In the genomic region with DNA sequence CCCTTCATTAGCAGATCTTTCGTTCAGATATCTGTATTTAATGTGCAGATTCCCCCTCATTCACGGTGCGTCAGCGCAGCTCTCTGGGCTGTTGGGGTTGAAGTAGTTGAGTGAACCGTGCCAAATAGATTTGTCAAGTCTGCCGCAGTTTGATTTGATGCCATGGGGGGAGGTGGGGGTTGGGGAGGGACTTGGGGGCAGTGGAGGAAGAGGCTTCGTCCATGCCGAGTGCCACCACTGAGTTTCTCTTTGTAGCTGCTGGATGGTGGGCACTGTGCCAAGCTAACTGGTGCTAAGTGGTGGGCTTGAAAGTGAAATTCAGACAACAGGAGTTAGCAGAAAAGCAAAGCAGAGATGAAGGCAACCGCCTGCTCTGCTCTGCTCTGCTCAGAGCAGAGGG, we compare ENCODE assay signal across 20 cellular contexts. TPM values are rescaled to one million over a fixed set of nuclear protein-coding genes. Genes with fewer than 3 reads are reported as not detected.
DNase-seq lines count a peak whose midpoint lies in the region; ATAC-seq and TF ChIP-seq lines count a peak whose summit lies in the region.
"Had no signal": no experiment of that assay in that cellular context is flagged by ENCODE, and none has a peak within 500 bp of the region (broad histone marks: within the 10 kb centered on the region; RNA-seq: fewer than 3 reads in every experiment).

No MANE protein-coding gene starts in this region.

- 33 to 45% methylated on average over 1 to 8 of the region's 9 CpGs for WGBS in gastroesophageal sphincter (ENCODE audit: low coverage in 1 of 2), 2 donors
- WGBS in stomach, 5 donors = 62 to 87% (median 82%) methylated on average over 9 of the region's 9 CpGs
- 93% methylated on average over 7 of the region's 9 CpGs for WGBS in right lobe of liver (ENCODE audit: insufficient coverage, low coverage, low lambda C conversion rate, missing lambda C conversion rate)

- H3K4me1 ChIP-seq in GM23338 (ENCODE audit: insufficient read depth) = peaks cover 41% of the 10 kb centered on the region
- H3K4me1 ChIP-seq in NT2/D1 (ENCODE audit: insufficient read depth, insufficient read length) = peaks cover 27% of the 10 kb centered on the region
- H3K4me1 ChIP-seq in gastroesophageal sphincter = peaks cover 18 to 100% (median 75%) of the 10 kb centered on the region in 3 donors
- H3K4me1 ChIP-seq in stomach = peaks cover 0 to 93% (median 55%) of the 10 kb centered on the region in 4 donors
- peaks cover 0 to 47% (median 6%) of the 10 kb centered on the region in 4 donors for H3K4me1 ChIP-seq in right lobe of liver
- H3K4me1 ChIP-seq: suprapubic skin had no signal

- H3K4me3 ChIP-seq in GM23338 (no peak overlapping the region), NT2/D1 (ENCODE audit: insufficient read length, low read depth) (no peak overlapping the region), gastroesophageal sphincter (no peak overlapping the region), stomach (no peak overlapping the region), right lobe of liver (no peak overlapping the region)
- H3K4me3 ChIP-seq: BLaER1, right atrium auricular region, SJSA1, suprapubic skin had no signal

- no peak for DNase-seq in GM23338 (ENCODE audit: low spot score)
- no peak for DNase-seq in NT2/D1 (ENCODE audit: low read depth, low spot score)
- DNase-seq in stomach = no peak
- DNase-seq in right lobe of liver = no peak
- no peak for DNase-seq in GDM1 (lab: John Stamatoyannopoulos, UW)
- no peak for DNase-seq in type B pancreatic cell (ENCODE audit: extremely low spot score, unreplicated experiment)
- DNase-seq: kidney; NCI-H1694; NCI-H524; OCI-M1; stimulated activated CD4-positive, alpha-beta T cell treated with anti-CD3 and anti-CD28 coated beads, Interleukin-1b, Interleukin-23, amount 100 ng/mL, for 48 hours had no signal

- TF ChIP-seq CTCF in GM23338 (conservative IDR thresholded peaks at IDR 0.05; ENCODE audit: low read depth in 2 of 2) (no peak), gastroesophageal sphincter (IDR thresholded peaks at IDR 0.05) (no peak), stomach (IDR thresholded peaks at IDR 0.05) (no peak), right lobe of liver (IDR thresholded peaks at IDR 0.05) (no peak), type B pancreatic cell (conservative IDR thresholded peaks at IDR 0.05) (no peak)

- H3K27ac Mint-ChIP-seq in GM23338 (peak overlapping the region; percentile 80; the same call in 1 of the 2 replicates), type B pancreatic cell (no peak overlapping the region)
- H3K27ac Mint-ChIP-seq: activated T-helper 2 cell treated with anti-CD3 and anti-CD28 coated beads, Interferon-gamma antibody, Interleukin-2, Interleukin-4, amounts not matched to agents 10 μg/mL and 5 μg/mL and 100 μg/mL, durations not matched to agents 14 hours and 24 hours and 36 hours had no signal

- peaks cover 47% of the 10 kb centered on the region for H3K4me1 Mint-ChIP-seq in GM23338
- peaks cover 64% of the 10 kb centered on the region for H3K4me1 Mint-ChIP-seq in type B pancreatic cell (ENCODE audit: unreplicated experiment)
- H3K4me1 Mint-ChIP-seq: central memory CD8-positive, alpha-beta T cell had no signal

- no peak overlapping the region for H3K4me2 ChIP-seq in GM23338
- H3K4me2 ChIP-seq: BLaER1 had no signal

- TF ChIP-seq EP300 in gastroesophageal sphincter (IDR thresholded peaks at IDR 0.05) (no peak), stomach (IDR thresholded peaks at IDR 0.05) (no peak)

- no peaks in the 10 kb centered on the region for H3F3A ChIP-seq in GM23338 (replicated peaks; ENCODE audit: low read depth)

- no peaks in the 10 kb centered on the region for H4K20me1 ChIP-seq in GM23338 (replicated peaks; ENCODE audit: insufficient read depth)
- H4K20me1 ChIP-seq: BLaER1 had no signal

- intact Hi-C loops in stomach (cut with DNase I; ENCODE audit: low total_unique reads) = no loop called here
- intact Hi-C loops in right lobe of liver (cut with DNase I) = no loop called here

- no peaks in the 10 kb centered on the region for H3K27me3 ChIP-seq in GM23338 (ENCODE audit: insufficient read depth)
- no peaks in the 10 kb centered on the region for H3K27me3 ChIP-seq in NT2/D1 (ENCODE audit: insufficient read depth, insufficient read length)
- no peaks in the 10 kb centered on the region for H3K27me3 ChIP-seq in gastroesophageal sphincter
- H3K27me3 ChIP-seq in stomach = no peaks in the 10 kb centered on the region
- no peaks in the 10 kb centered on the region for H3K27me3 ChIP-seq in right lobe of liver
- H3K27me3 ChIP-seq: BLaER1, right atrium auricular region, SJSA1, suprapubic skin had no signal

- TF ChIP-seq POLR2A in gastroesophageal sphincter (IDR thresholded peaks at IDR 0.05) (no peak), stomach (IDR thresholded peaks at IDR 0.05) (no peak), right lobe of liver (IDR thresholded peaks at IDR 0.05) (no peak)

- no peaks in the 10 kb centered on the region for H3K9me2 ChIP-seq in GM23338 (ENCODE audit: insufficient read depth)

- H3K36me3 Mint-ChIP-seq in GM23338 (ENCODE audit: low read depth) (peaks cover 37% of the 10 kb centered on the region), type B pancreatic cell (peaks cover 42% of the 10 kb centered on the region)

- peak; percentile 14; the same call in 1 of the 3 replicates for ATAC-seq in GM23338
- ATAC-seq in gastroesophageal sphincter = no peak
- ATAC-seq in right lobe of liver = no peak
- no peak for ATAC-seq in HG02610 (IDR thresholded peaks at IDR 0.05; ENCODE audit: unreplicated experiment)
- ATAC-seq: activated CD4-positive, CD25-positive, alpha-beta regulatory T cell treated with anti-CD3 and anti-CD28 coated beads, Interleukin-2, amount 50 U/mL, for 24 hours had no signal

- H3K4me3 Mint-ChIP-seq in GM23338 = no peak overlapping the region
- no peak overlapping the region for H3K4me3 Mint-ChIP-seq in type B pancreatic cell
- H3K4me3 Mint-ChIP-seq: central memory CD8-positive, alpha-beta T cell had no signal

- H3K9me3 Mint-ChIP-seq in GM23338 (no peaks in the 10 kb centered on the region), type B pancreatic cell (no peaks in the 10 kb centered on the region)
- H3K9me3 Mint-ChIP-seq: activated T-helper 2 cell treated with anti-CD3 and anti-CD28 coated beads, Interferon-gamma antibody, Interleukin-2, Interleukin-4, amounts not matched to agents 10 μg/mL and 5 μg/mL and 100 μg/mL, durations not matched to agents 14 hours and 24 hours and 36 hours; central memory CD8-positive, alpha-beta T cell had no signal

- H3K27me3 Mint-ChIP-seq in GM23338 (ENCODE audit: insufficient read depth, low read depth, poor library complexity) (peaks cover 3% of the 10 kb centered on the region), type B pancreatic cell (no peaks in the 10 kb centered on the region)

- H3K27ac ChIP-seq in GM23338 (ENCODE audit: low read depth) (no peak overlapping the region), gastroesophageal sphincter (peak overlapping the region; percentile 45 to 96 (median 92)), stomach (peak overlapping the region in 4 of 5 donors; percentile 34 to 76 (median 66)), right lobe of liver (no peak overlapping the region)
- H3K27ac ChIP-seq: BLaER1, right atrium auricular region, SJSA1, suprapubic skin had no signal

- H3K79me2 ChIP-seq in GM23338 (replicated peaks; ENCODE audit: insufficient read depth) = no peaks in the 10 kb centered on the region

- peak overlapping the region; percentile 54 for H3K9ac ChIP-seq in NT2/D1 (ENCODE audit: insufficient read length, low read depth)
- H3K9ac ChIP-seq: BLaER1 had no signal

- no peak overlapping the region for H2AFZ ChIP-seq in GM23338

- H3K36me3 ChIP-seq in GM23338 (ENCODE audit: insufficient read depth) (no peaks in the 10 kb centered on the region; the same call in 1 of the 2 replicates), NT2/D1 (ENCODE audit: insufficient read depth, insufficient read length, low read length) (peaks cover 78% of the 10 kb centered on the region), gastroesophageal sphincter (peaks cover 5 to 70% of the 10 kb centered on the region in 2 donors), stomach (peaks cover 37 to 64% (median 41%) of the 10 kb centered on the region in 4 donors), right lobe of liver (no peaks in the 10 kb centered on the region)
- H3K36me3 ChIP-seq: SJSA1 had no signal

- H3K9me3 ChIP-seq in NT2/D1 (ENCODE audit: insufficient read depth, low read length) (no peaks in the 10 kb centered on the region), gastroesophageal sphincter (no peaks in the 10 kb centered on the region), stomach (no peaks in the 10 kb centered on the region), right lobe of liver (no peaks in the 10 kb centered on the region)
- H3K9me3 ChIP-seq: BLaER1, right atrium auricular region, SJSA1, suprapubic skin had no signal

TF ChIP-seq in GM23338, 12 proteins besides CTCF, POLR2A, EP300 and RAD21 (continues in another document):
- TF ChIP-seq NANOG (IDR thresholded peaks at IDR 0.05; ENCODE audit: borderline replicate concordance) (no peak), JUNB (IDR thresholded peaks at IDR 0.05; ENCODE audit: unreplicated experiment) (no peak), STAT1 (IDR thresholded peaks at IDR 0.05; ENCODE audit: unreplicated experiment) (no peak), ZNF114 (CRISPR knock-in tag; IDR thresholded peaks at IDR 0.05) (no peak), EZH2 (IDR thresholded peaks at IDR 0.05; ENCODE audit: low read depth, unreplicated experiment) (no peak), ZNF331 (CRISPR knock-in tag; IDR thresholded peaks at IDR 0.05; ENCODE audit: low read depth) (no peak), EZH2phosphoT487 (IDR thresholded peaks at IDR 0.05; ENCODE audit: unreplicated experiment) (no peak), POLR2AphosphoS5 (IDR thresholded peaks at IDR 0.05; ENCODE audit: low read depth) (no peak)
- TF ChIP-seq, protein P1, sequence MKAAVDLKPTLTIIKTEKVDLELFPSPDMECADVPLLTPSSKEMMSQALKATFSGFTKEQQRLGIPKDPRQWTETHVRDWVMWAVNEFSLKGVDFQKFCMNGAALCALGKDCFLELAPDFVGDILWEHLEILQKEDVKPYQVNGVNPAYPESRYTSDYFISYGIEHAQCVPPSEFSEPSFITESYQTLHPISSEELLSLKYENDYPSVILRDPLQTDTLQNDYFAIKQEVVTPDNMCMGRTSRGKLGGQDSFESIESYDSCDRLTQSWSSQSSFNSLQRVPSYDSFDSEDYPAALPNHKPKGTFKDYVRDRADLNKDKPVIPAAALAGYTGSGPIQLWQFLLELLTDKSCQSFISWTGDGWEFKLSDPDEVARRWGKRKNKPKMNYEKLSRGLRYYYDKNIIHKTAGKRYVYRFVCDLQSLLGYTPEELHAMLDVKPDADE (IDR thresholded peaks at IDR 0.05) = no peak

RNA-seq across cellular contexts. Expression of a gene that starts 47.9 kb away (rescaled TPM):
- total RNA-seq in GM23338 (2014; rRNA removed; shearing (Covaris generic)) = 17.4 and 22.0 TPM in 2 replicates
- polyA plus RNA-seq in GM23338 (2016; fragmentation: Nextera tagmentation; extraction: Ambion mirVana) (18.4 and 19.1 TPM in 2 replicates), stomach (10 to 100 TPM in 1 of 3 donors, 1 to 10 TPM in 1, under 1 TPM in 1; 0.92 to 13.2 (median 2.9) TPM)
- total RNA-seq in gastroesophageal sphincter (100 to 1,000 TPM; 278 to 466 (median 371) TPM), stomach (100 to 1,000 TPM in 2 of 5 donors, 10 to 100 TPM in 3; 21.0 to 166 (median 56.9) TPM), right lobe of liver (10 to 100 TPM in 3 of 6 experiments, 1 to 10 TPM in 3; 5.5 to 23.7 (median 8.6) TPM), type B pancreatic cell (ENCODE audit: low replicate concordance) (18.7 and 109 TPM in 2 replicates)

Comparison
In these comparisons a context has a peak if more than half of its experiments do, and no peak if none do; other contexts are left out.
1. H3K27ac ChIP-seq: peak in gastroesophageal sphincter (4 of 4) and stomach (4 of 5); none in GM23338 (single experiment) and right lobe of liver (0 of 3).